ENCODE assay signal across 10 cellular contexts in the genomic region with DNA sequence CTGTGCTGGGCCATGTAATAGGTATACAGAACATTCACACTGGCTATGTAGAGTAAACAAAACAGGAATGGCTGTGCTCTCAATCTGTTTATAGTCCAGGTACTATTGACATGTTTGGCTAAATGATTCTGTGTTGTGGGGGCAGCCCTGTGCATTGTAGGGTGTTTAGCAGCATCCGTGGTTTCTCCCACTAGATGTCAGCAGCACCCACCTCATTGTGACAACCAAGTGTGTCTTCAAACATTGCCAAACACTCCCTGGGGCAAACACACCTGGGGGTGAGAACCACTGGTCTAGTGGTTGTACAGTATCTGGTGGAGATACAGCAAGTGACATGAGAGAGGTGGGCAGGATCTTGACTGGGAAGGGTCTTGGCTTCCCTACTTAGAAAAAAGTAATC.
DNase-seq lines count a peak whose midpoint lies in the region; ATAC-seq and TF ChIP-seq lines count a peak whose summit lies in the region.
"Had no signal": no experiment of that assay in that cellular context is flagged by ENCODE, and none has a peak within 500 bp of the region (broad histone marks: within the 10 kb centered on the region; RNA-seq: fewer than 3 reads in every experiment).

No MANE protein-coding gene starts in this region.

- H3F3A ChIP-seq in PC-3 (ENCODE audit: low read length, unreplicated experiment) = no peaks in the 10 kb centered on the region

- H3K4me3 Mint-ChIP-seq in CD4-positive, alpha-beta memory T cell = no peak overlapping the region

- no peaks in the 10 kb centered on the region for H3K9me3 Mint-ChIP-seq in CD4-positive, alpha-beta memory T cell
- H3K9me3 Mint-ChIP-seq: activated T-helper 2 cell treated with anti-CD3 and anti-CD28 coated beads, Interferon-gamma antibody, Interleukin-2, Interleukin-4, amounts not matched to agents 10 μg/mL and 5 μg/mL and 100 μg/mL, durations not matched to agents 14 hours and 24 hours and 36 hours had no signal

- no peak overlapping the region for H3K27ac ChIP-seq in PC-3 (ENCODE audit: low read length)
- H3K27ac ChIP-seq in CD4-positive, alpha-beta memory T cell (ENCODE audit: low read depth, low read length) = no peak overlapping the region

- CTCF ChIA-PET in PC-3 (lab: Charles Lee) = no interaction called here
- CTCF ChIA-PET in CD4-positive, alpha-beta memory T cell (lab: Charles Lee; ENCODE audit: partially characterized antibody) = no interaction called here

- H3K36me3 ChIP-seq in PC-3 (ENCODE audit: low read depth, low read length) = no peaks in the 10 kb centered on the region
- H3K36me3 ChIP-seq in CD4-positive, alpha-beta memory T cell (ENCODE audit: insufficient read depth, low read length) = no peaks in the 10 kb centered on the region

- DNase-seq in DMS53 (lab: John Stamatoyannopoulos, UW) (peak; percentile 78), PC-3 (peak; percentile 59), inferior parietal cortex (ENCODE audit: extremely low spot score) (peak; percentile 47)
- DNase-seq in CD4-positive, alpha-beta memory T cell = no peak
- no peak for DNase-seq in central memory CD4-positive, alpha-beta T cell
- DNase-seq: NCI-H1048 had no signal

- TF ChIP-seq CTCF in PC-3 (conservative IDR thresholded peaks at IDR 0.05; ENCODE audit: low read depth, low read length) = peak; percentile 68

- no peaks in the 10 kb centered on the region for H3K36me3 Mint-ChIP-seq in CD4-positive, alpha-beta memory T cell

- no TSS peak for BruUV-seq in PC-3 (replicated peaks; lab: Mats Ljungman, UMichigan)

- H3K4me1 Mint-ChIP-seq in CD4-positive, alpha-beta memory T cell = no peaks in the 10 kb centered on the region

- no peak overlapping the region for H3K27ac Mint-ChIP-seq in CD4-positive, alpha-beta memory T cell
- H3K27ac Mint-ChIP-seq: activated T-helper 2 cell treated with anti-CD3 and anti-CD28 coated beads, Interferon-gamma antibody, Interleukin-2, Interleukin-4, amounts not matched to agents 10 μg/mL and 5 μg/mL and 100 μg/mL, durations not matched to agents 14 hours and 24 hours and 36 hours had no signal

- no peak overlapping the region for H3K4me3 ChIP-seq in PC-3 (ENCODE audit: low read length)
- no peak overlapping the region for H3K4me3 ChIP-seq in CD4-positive, alpha-beta memory T cell (ENCODE audit: low read length in 2 of 2)

- no peaks in the 10 kb centered on the region for H3K9me2 ChIP-seq in PC-3 (replicated peaks; ENCODE audit: low read length)

- peak; percentile 68 for ATAC-seq in GM19351 (IDR thresholded peaks at IDR 0.05; ENCODE audit: unreplicated experiment)
- peak; percentile 69 for ATAC-seq in PC-3
- no peak for ATAC-seq in HG02571 (IDR thresholded peaks at IDR 0.05; ENCODE audit: unreplicated experiment)
- ATAC-seq in HG03571 (IDR thresholded peaks at IDR 0.05; ENCODE audit: unreplicated experiment) = no peak

- no peaks in the 10 kb centered on the region for H4K20me1 ChIP-seq in PC-3 (ENCODE audit: low read length)

- H3K9ac ChIP-seq in PC-3 (ENCODE audit: low read length) = no peak overlapping the region

- no peak overlapping the region for H2AFZ ChIP-seq in PC-3 (ENCODE audit: low read length)

- H3K79me2 ChIP-seq in PC-3 (ENCODE audit: low read length) = no peaks in the 10 kb centered on the region

- H3K27me3 Mint-ChIP-seq in CD4-positive, alpha-beta memory T cell = no peaks in the 10 kb centered on the region

- no peak overlapping the region for H3K4me2 ChIP-seq in PC-3 (ENCODE audit: low read length)

- no peaks in the 10 kb centered on the region for H3K4me1 ChIP-seq in PC-3 (ENCODE audit: insufficient read depth, low read length)
- H3K4me1 ChIP-seq in CD4-positive, alpha-beta memory T cell (ENCODE audit: insufficient read depth, low read length) = no peaks in the 10 kb centered on the region

- intact Hi-C loops in PC-3 (cut with micrococcal nuclease) = loop anchor here (2.0 kb wide), 1 partner anchor 128 kb away; no protein-coding TSS in a partner anchor
- intact Hi-C loops in CD4-positive, alpha-beta memory T cell (cut with micrococcal nuclease) = no loop called here

- POLR2A ChIA-PET in PC-3 (lab: Charles Lee; ENCODE audit: unreplicated experiment) = no interaction called here
- POLR2A ChIA-PET in CD4-positive, alpha-beta memory T cell (lab: Charles Lee; ENCODE audit: partially characterized antibody) = no interaction called here

- H3K9me3 ChIP-seq in PC-3 (ENCODE audit: low read length) = no peaks in the 10 kb centered on the region
- H3K9me3 ChIP-seq in CD4-positive, alpha-beta memory T cell (ENCODE audit: control insufficient read depth in 1 of 2, low read length in 2 of 2) = no peaks in the 10 kb centered on the region

- H3K27me3 ChIP-seq in PC-3 (ENCODE audit: low read length) = no peaks in the 10 kb centered on the region; the same call in 1 of the 2 replicates
- H3K27me3 ChIP-seq in CD4-positive, alpha-beta memory T cell (ENCODE audit: insufficient read depth, low read length) = no peaks in the 10 kb centered on the region

Comparison
In these comparisons a context has a peak if more than half of its experiments do, and no peak if none do; other contexts are left out.
1. DNase-seq: peak in DMS53 (single experiment), PC-3 (single experiment) and inferior parietal cortex (single experiment); none in CD4-positive, alpha-beta memory T cell (0 of 5) and central memory CD4-positive, alpha-beta T cell (single experiment).
2. ATAC-seq: peak in GM19351 (single experiment) and PC-3 (single experiment); none in HG02571 (single experiment) and HG03571 (single experiment).